In genomic region chr18:69935319-69936190, GRCh38 we compare ENCODE assay signal across 8 cellular contexts.
A peak's percentile ranks its signal among the peaks of the same experiment; 100 is the strongest.
DNase-seq lines count a peak whose midpoint lies in the region; ATAC-seq lines count a peak whose summit lies in the region.

No MANE protein-coding gene starts in this region.

- H3K27ac ChIP-seq in effector memory CD4-positive, alpha-beta T cell (ENCODE audit: insufficient read depth, low read length, poor library complexity, severe bottlenecking): peak overlapping the region; percentile 54

- DNase-seq in activated CD4-positive, CD25-positive, alpha-beta regulatory T cell (lab: John Stamatoyannopoulos, UW): peak; percentile 11 to 32 (median 17)
- DNase-seq in effector memory CD4-positive, alpha-beta T cell: peak; percentile 69 to 81 (median 76)
- peak; percentile 69 for DNase-seq in stimulated activated CD8-positive, alpha-beta memory T cell treated with anti-CD3 and anti-CD28 coated beads, Interleukin-12 subunit alpha, Interleukin-12 subunit beta, amount 100 ng/mL, for 1 hour (ENCODE audit: low read depth)
- no peak for DNase-seq in DMS 273 (lab: John Stamatoyannopoulos, UW; ENCODE audit: unreplicated experiment)
- DNase-seq in NCI-H2107 (lab: John Stamatoyannopoulos, UW): no peak
- no peak for DNase-seq in HuH-7.5 (ENCODE audit: low spot score)

- H3K9me3 ChIP-seq in effector memory CD4-positive, alpha-beta T cell (ENCODE audit: control insufficient read depth, low read length): no peaks in the 10 kb centered on the region

- peaks cover 54% of the 10 kb centered on the region for H3K4me1 ChIP-seq in effector memory CD4-positive, alpha-beta T cell (ENCODE audit: control insufficient read depth, insufficient read depth, low read length, poor library complexity, severe bottlenecking)

- ATAC-seq in GM18511 (IDR thresholded peaks at IDR 0.05; ENCODE audit: unreplicated experiment): peak; percentile 96
- ATAC-seq in HG02885 (IDR thresholded peaks at IDR 0.05; ENCODE audit: poor library complexity, unreplicated experiment): peak; percentile 92

- H3K27me3 ChIP-seq in effector memory CD4-positive, alpha-beta T cell (replicated peaks; ENCODE audit: control insufficient read depth, insufficient read depth, low read length, poor library complexity, severe bottlenecking): no peaks in the 10 kb centered on the region

- peak overlapping the region; percentile 20 for H3K4me3 ChIP-seq in effector memory CD4-positive, alpha-beta T cell (ENCODE audit: insufficient read depth, low read depth, low read length, poor library complexity, severe bottlenecking)

- no peaks in the 10 kb centered on the region for H3K36me3 ChIP-seq in effector memory CD4-positive, alpha-beta T cell (ENCODE audit: control insufficient read depth, insufficient read depth, low read length)

Comparison
In these comparisons a context has a peak if more than half of its experiments do, and no peak if none do; other contexts are left out.
1. DNase-seq: peak in activated CD4-positive, CD25-positive, alpha-beta regulatory T cell (4 of 4), effector memory CD4-positive, alpha-beta T cell (3 of 3) and stimulated activated CD8-positive, alpha-beta memory T cell treated with anti-CD3 and anti-CD28 coated beads, Interleukin-12 subunit alpha, Interleukin-12 subunit beta, amount 100 ng/mL, for 1 hour (single experiment); none in DMS 273 (single experiment), NCI-H2107 (single experiment) and HuH-7.5 (single experiment).